ENCODE assay signal across 23 cellular contexts in genomic region chr2:60383421-60384117, GRCh38.
DNase-seq lines count a peak whose midpoint lies in the region; ATAC-seq and TF ChIP-seq lines count a peak whose summit lies in the region.
"Had no signal": no experiment of that assay in that cellular context is flagged by ENCODE, and none has a peak within 500 bp of the region (broad histone marks: within the 10 kb centered on the region; RNA-seq: fewer than 3 reads in every experiment).

No MANE protein-coding gene starts in this region.

- H3K27me3 Mint-ChIP-seq in activated B cell treated with CpG ODN at 0.5 μM for 24 hours, result no peaks in the 10 kb centered on the region
- no peaks in the 10 kb centered on the region for H3K27me3 Mint-ChIP-seq in stimulated activated memory B cell treated with anti-CD40 and anti-IgM and Interleukin-4, amounts not matched to agents 10 μg/mL and 1 μg/mL and 100 μg/mL, for 72 hours

- no peaks in the 10 kb centered on the region for H3K9me3 Mint-ChIP-seq in activated B cell treated with CpG ODN at 0.5 μM for 24 hours
- H3K9me3 Mint-ChIP-seq in stimulated activated memory B cell treated with anti-CD40 and anti-IgM and Interleukin-4, amounts not matched to agents 10 μg/mL and 1 μg/mL and 100 μg/mL, for 72 hours, result peaks cover 3% of the 10 kb centered on the region

- TF ChIP-seq CTCF in activated B cell treated with CpG ODN at 0.5 μM for 24 hours (IDR thresholded peaks at IDR 0.05), result no peak

- ATAC-seq in activated B cell treated with CpG ODN at 0.5 μM for 24 hours (ENCODE audit: low read depth) (no peak), GM21390 (IDR thresholded peaks at IDR 0.05; ENCODE audit: unreplicated experiment) (no peak)
- ATAC-seq in stimulated activated memory B cell treated with anti-CD40 and anti-IgM and Interleukin-4, amounts not matched to agents 10 μg/mL and 1 μg/mL and 100 μg/mL, for 72 hours, result no peak
- ATAC-seq: activated CD8-positive, alpha-beta T cell treated with anti-CD3 and anti-CD28 coated beads, Interleukin-2, amount 10 ng/mL, durations not matched to agents 7 days and 5 days; activated naive CD4-positive, alpha-beta T cell treated with anti-CD3 and anti-CD28 coated beads, Interleukin-2, amount 50 U/mL, for 72 hours; naive thymus-derived CD8-positive, alpha-beta T cell; Panc1 had no signal

- DNase-seq in KG1 (lab: John Stamatoyannopoulos, UW) (peak; percentile 28), activated B cell treated with CpG ODN at 0.5 μM for 24 hours (no peak), islet precursor cell (peak; percentile 80), NCI-H2029 (lab: John Stamatoyannopoulos, UW) (no peak), amniotic stem cell (lab: John Stamatoyannopoulos, UW) (no peak)
- DNase-seq: activated CD4-positive, CD25-positive, alpha-beta regulatory T cell treated with anti-CD3 and anti-CD28 coated beads, Interleukin-2, amount 50 U/mL, for 72 hours; activated CD8-positive, alpha-beta T cell treated with anti-CD3 and anti-CD28 coated beads, Interleukin-2, amount 10 ng/mL, durations not matched to agents 7 days and 5 days; anterior cingulate cortex; Caco-2; caudate nucleus; cortex of kidney; naive thymus-derived CD8-positive, alpha-beta T cell; NCI-H1048; NCI-H187; NCI-H524 treated with DMSO at 0.1 percent for 48 hours; SIG-M5; stimulated activated CD4-positive, alpha-beta T cell treated with anti-CD3 and anti-CD28 coated beads, Interleukin-2, amount 100 ng/mL, for 24 hours; T1000; tibial artery had no signal

- H3K4me3 Mint-ChIP-seq in activated B cell treated with CpG ODN at 0.5 μM for 24 hours, result no peak overlapping the region
- H3K4me3 Mint-ChIP-seq in stimulated activated memory B cell treated with anti-CD40 and anti-IgM and Interleukin-4, amounts not matched to agents 10 μg/mL and 1 μg/mL and 100 μg/mL, for 72 hours, result no peak overlapping the region
- H3K4me3 Mint-ChIP-seq: activated CD8-positive, alpha-beta T cell treated with anti-CD3 and anti-CD28 coated beads, Interleukin-2, amount 10 ng/mL, durations not matched to agents 7 days and 5 days; naive thymus-derived CD8-positive, alpha-beta T cell had no signal

- peaks cover 46% of the 10 kb centered on the region for H3K4me1 Mint-ChIP-seq in activated B cell treated with CpG ODN at 0.5 μM for 24 hours
- peaks cover 32% of the 10 kb centered on the region for H3K4me1 Mint-ChIP-seq in stimulated activated memory B cell treated with anti-CD40 and anti-IgM and Interleukin-4, amounts not matched to agents 10 μg/mL and 1 μg/mL and 100 μg/mL, for 72 hours

- intact Hi-C loops in activated B cell treated with CpG ODN at 0.5 μM for 24 hours (cut with micrococcal nuclease), result no loop called here

- CTCF ChIA-PET in activated B cell treated with CpG ODN at 0.5 μM for 24 hours (lab: Charles Lee), result no interaction called here

- H3K36me3 Mint-ChIP-seq in activated B cell treated with CpG ODN at 0.5 μM for 24 hours (ENCODE audit: low read depth), result peaks cover 7% of the 10 kb centered on the region
- H3K36me3 Mint-ChIP-seq in stimulated activated memory B cell treated with anti-CD40 and anti-IgM and Interleukin-4, amounts not matched to agents 10 μg/mL and 1 μg/mL and 100 μg/mL, for 72 hours, result no peaks in the 10 kb centered on the region
- H3K36me3 Mint-ChIP-seq: activated naive CD4-positive, alpha-beta T cell treated with anti-CD3 and anti-CD28 coated beads, Interleukin-2, amount 50 U/mL, for 72 hours had no signal

- POLR2A ChIA-PET in activated B cell treated with CpG ODN at 0.5 μM for 24 hours (lab: Charles Lee), result no interaction called here

- H3K27ac Mint-ChIP-seq in activated B cell treated with CpG ODN at 0.5 μM for 24 hours, result peak overlapping the region; percentile 46
- H3K27ac Mint-ChIP-seq in stimulated activated memory B cell treated with anti-CD40 and anti-IgM and Interleukin-4, amounts not matched to agents 10 μg/mL and 1 μg/mL and 100 μg/mL, for 72 hours, result peak overlapping the region; percentile 11
- H3K27ac Mint-ChIP-seq: activated CD8-positive, alpha-beta T cell treated with anti-CD3 and anti-CD28 coated beads, Interleukin-2, amount 10 ng/mL, durations not matched to agents 7 days and 5 days; activated naive CD4-positive, alpha-beta T cell treated with anti-CD3 and anti-CD28 coated beads, Interleukin-2, amount 50 U/mL, for 72 hours had no signal

Comparison
In these comparisons a context has a peak if more than half of its experiments do, and no peak if none do; other contexts are left out.
1. DNase-seq: peak in KG1 (single experiment) and islet precursor cell (single experiment); none in activated B cell treated with CpG ODN at 0.5 μM for 24 hours (single experiment), NCI-H2029 (single experiment) and amniotic stem cell (single experiment).